Comparison of ENCODE assay signal across 8 cellular contexts in the genomic region with DNA sequence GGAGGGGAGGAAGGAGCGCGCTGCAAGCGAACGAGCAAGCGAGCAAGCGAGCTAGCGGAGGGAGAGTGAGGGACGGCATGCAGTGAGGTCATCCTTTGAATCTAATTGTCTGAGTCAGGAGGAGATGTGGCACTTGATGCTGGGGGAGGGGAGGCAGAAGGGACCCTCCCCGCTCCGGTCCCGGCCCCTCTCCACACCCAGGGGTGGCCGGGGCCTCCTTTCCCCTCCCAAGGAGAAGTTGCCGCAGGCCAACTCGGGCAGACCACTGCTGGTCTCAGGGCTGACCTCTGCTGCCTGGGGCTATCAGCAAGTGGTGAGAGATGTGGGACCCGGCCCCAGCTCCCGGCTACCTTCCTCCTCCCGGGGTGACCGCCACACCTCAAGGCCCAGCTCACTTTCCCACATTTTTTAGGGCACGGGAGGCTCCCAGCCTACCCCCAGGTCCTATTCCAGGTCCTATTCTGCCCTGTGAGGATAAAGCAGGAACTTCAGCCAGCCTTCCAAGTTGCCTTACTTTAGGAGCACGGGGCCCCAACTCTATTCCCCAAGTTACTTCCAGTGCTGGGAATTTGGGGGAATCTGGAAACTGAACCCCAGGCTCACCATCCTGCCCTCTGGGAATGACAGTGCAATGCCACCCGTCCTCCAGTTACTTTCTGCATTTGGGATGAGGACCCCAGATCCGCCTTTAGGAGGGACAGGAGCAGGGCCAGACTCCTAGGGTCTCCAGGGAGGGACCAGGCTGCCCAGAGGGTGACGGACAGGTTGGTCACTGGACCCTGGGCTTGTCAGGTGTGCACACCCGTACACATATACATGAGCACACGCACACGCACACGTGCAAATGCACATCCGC. TPM values are rescaled to one million over a fixed set of nuclear protein-coding genes. Genes with fewer than 3 reads are reported as not detected.
A peak's percentile ranks its signal among the peaks of the same experiment; 100 is the strongest.
DNase-seq lines count a peak whose midpoint lies in the region; ATAC-seq and TF ChIP-seq lines count a peak whose summit lies in the region.

No MANE protein-coding gene starts in this region.

- H3K27me3 ChIP-seq in effector memory CD4-positive, alpha-beta T cell (replicated peaks; ENCODE audit: control insufficient read depth, insufficient read depth, low read length, poor library complexity, severe bottlenecking), result peaks cover 18% of the 10 kb centered on the region

- TF ChIP-seq CTCF in AG04449 (IDR thresholded peaks at IDR 0.05; ENCODE audit: insufficient read depth, low read length, missing control alignments), result no peak

- no peak for ATAC-seq in GM19463 (IDR thresholded peaks at IDR 0.05; ENCODE audit: unreplicated experiment)
- no peak for ATAC-seq in HG02852 (IDR thresholded peaks at IDR 0.05; ENCODE audit: unreplicated experiment)

- H3K9me3 ChIP-seq in effector memory CD4-positive, alpha-beta T cell (ENCODE audit: control insufficient read depth, low read length), result no peaks in the 10 kb centered on the region

- POLR2A ChIA-PET in AG04449 (lab: Yijun Ruan, JAX), result no interaction called here

- DNase-seq in AG04449 (ENCODE audit: low read depth, low spot score) (no peak), M059J (ENCODE audit: low read depth) (peak; percentile 66), myocyte (ENCODE audit: low read depth) (peak; percentile 31), SHP77 (lab: John Stamatoyannopoulos, UW) (no peak), DMS114 treated with DMSO at 0.1 percent for 48 hours (lab: John Stamatoyannopoulos, UW; ENCODE audit: unreplicated experiment) (no peak)
- DNase-seq in effector memory CD4-positive, alpha-beta T cell, result no peak

- no peak overlapping the region for H3K27ac ChIP-seq in effector memory CD4-positive, alpha-beta T cell (ENCODE audit: insufficient read depth, low read length, poor library complexity, severe bottlenecking)

- no peaks in the 10 kb centered on the region for H3K36me3 ChIP-seq in effector memory CD4-positive, alpha-beta T cell (ENCODE audit: control insufficient read depth, insufficient read depth, low read length)

- CTCF ChIA-PET in AG04449 (lab: Yijun Ruan, JAX), result interaction anchor here (0.7 to 11.5 kb wide), 7 partner anchors 10 to 175 kb away, joined by 3 to 119 read pairs (median 3); no protein-coding TSS in a partner anchor

- peak overlapping the region; percentile 27; the same call in 1 of the 2 replicates for H3K4me3 ChIP-seq in AG04449 (ENCODE audit: low read depth, low read length)
- H3K4me3 ChIP-seq in effector memory CD4-positive, alpha-beta T cell (ENCODE audit: insufficient read depth, low read depth, low read length, poor library complexity, severe bottlenecking), result peak overlapping the region; percentile 17

- H3K4me1 ChIP-seq in effector memory CD4-positive, alpha-beta T cell (ENCODE audit: control insufficient read depth, insufficient read depth, low read length, poor library complexity, severe bottlenecking), result no peaks in the 10 kb centered on the region

RNA-seq across cellular contexts. Expression of a gene that starts 11.1 kb away (rescaled TPM):
- total RNA-seq in M059J (2014; rRNA removed; shearing (Covaris generic)), result 0.05 and 0.07 TPM in 2 replicates
- total RNA-seq in myocyte, result 0.05 TPM in 1 of 2 replicates, not detected in the other
- not detected for polyA plus RNA-seq in myocyte (2012)

RNA-seq across cellular contexts. Expression of a gene that starts 33.4 kb away (rescaled TPM):
- total RNA-seq in M059J (2014; rRNA removed; shearing (Covaris generic)), result 16.7 and 23.3 TPM in 2 replicates
- total RNA-seq in myocyte, result 26.1 and 39.4 TPM in 2 replicates
- polyA plus RNA-seq in myocyte (2012), result 27.2 TPM

RNA-seq across cellular contexts. Expression of a gene that starts 41.8 kb away (rescaled TPM):
- 159 and 180 TPM in 2 replicates for total RNA-seq in M059J (2014; rRNA removed; shearing (Covaris generic))
- 57.2 and 98.8 TPM in 2 replicates for total RNA-seq in myocyte
- polyA plus RNA-seq in myocyte (2012), result 142 TPM

RNA-seq across cellular contexts. Expression of a gene that starts 50.4 kb away (rescaled TPM):
- not detected in 2 replicates for total RNA-seq in M059J (2014; rRNA removed; shearing (Covaris generic))
- 0.16 TPM in 1 of 2 replicates, not detected in the other for total RNA-seq in myocyte
- not detected for polyA plus RNA-seq in myocyte (2012)

RNA-seq across cellular contexts. Expression of a gene that starts 55.7 kb away (rescaled TPM):
- 0.71 and 2.0 TPM in 2 replicates for total RNA-seq in M059J (2014; rRNA removed; shearing (Covaris generic))
- 0.21 and 0.35 TPM in 2 replicates for total RNA-seq in myocyte
- 1.1 TPM for polyA plus RNA-seq in myocyte (2012)

Comparison
In these comparisons a context has a peak if more than half of its experiments do, and no peak if none do; other contexts are left out.
1. DNase-seq: peak in M059J (single experiment) and myocyte (single experiment); none in AG04449 (single experiment), effector memory CD4-positive, alpha-beta T cell (0 of 3), SHP77 (0 of 2) and DMS114 treated with DMSO at 0.1 percent for 48 hours (single experiment).